In genomic region chr12:70242695-70243509, GRCh38 we compare ENCODE assay signal across 1 cellular context.
TF ChIP-seq lines count a peak whose summit lies in the region.

Gene CNOT2, plus strand, starts transcription at chr12:70243433. Its CDS starts 34,794 bp downstream, at chr12:70278227.

TF ChIP-seq in K562, 482 proteins besides CTCF, POLR2A, EP300 and RAD21 (continued from another document and continues in another):
- TF ChIP-seq ZNF511 (CRISPR knock-in tag; IDR thresholded peaks at IDR 0.05) (peak; percentile 77; the same call in 1 of the 2 replicates), JUND (IDR thresholded peaks at IDR 0.05; ENCODE audit: borderline replicate concordance, low read depth, low read length) (peak; percentile 82), JUND (tag; IDR thresholded peaks at IDR 0.05; ENCODE audit: borderline replicate concordance, low read depth, low read length) (peak; percentile 60; the same call in 1 of the 3 replicates), NR2C1 (IDR thresholded peaks at IDR 0.05) (peak; percentile 99), NR2C1 (tag; IDR thresholded peaks at IDR 0.05) (peak; percentile 100), ZNF778 (CRISPR knock-in tag; IDR thresholded peaks at IDR 0.05) (no peak), TBP (optimal IDR thresholded peaks at IDR 0.05; ENCODE audit: low read depth, low read length) (peak; percentile 59), ZNF197 (CRISPR knock-in tag; IDR thresholded peaks at IDR 0.05; ENCODE audit: low read depth) (0 out of 2 replicates have a peak, but pooled peaks have one; percentile 38), RFX7 (CRISPR knock-in tag; IDR thresholded peaks at IDR 0.05) (no peak), POLR2AphosphoS2 (IDR thresholded peaks at IDR 0.05; ENCODE audit: low read length) (no peak), SIX5 (IDR thresholded peaks at IDR 0.05; ENCODE audit: borderline replicate concordance in 1 of 2, insufficient read depth in 1 of 2, low read depth in 1 of 2, low read length in 2 of 2) (peak in 1 of 2 experiments; percentile 27; a peak in 1 of 4 replicates), CHD7 (IDR thresholded peaks at IDR 0.05; ENCODE audit: low read depth, low read length) (no peak), ZNF232 (CRISPR knock-in tag; IDR thresholded peaks at IDR 0.05) (no peak), ZNF175 (CRISPR knock-in tag; IDR thresholded peaks at IDR 0.05; ENCODE audit: low read depth) (0 out of 2 replicates have a peak, but pooled peaks have one; percentile 65), HOMEZ (CRISPR knock-in tag; IDR thresholded peaks at IDR 0.05) (no peak), BRD9 (IDR thresholded peaks at IDR 0.05; ENCODE audit: low read depth, partially characterized antibody) (peak; percentile 74), POU5F1 (IDR thresholded peaks at IDR 0.05; ENCODE audit: borderline replicate concordance, low read depth, low read length, partially characterized antibody) (peak; percentile 26), THAP12 (CRISPR knock-in tag; IDR thresholded peaks at IDR 0.05) (no peak), MAFF (IDR thresholded peaks at IDR 0.05; ENCODE audit: low read length) (no peak), POLR3G (IDR thresholded peaks at IDR 0.05; ENCODE audit: extremely low read depth, insufficient read length, insufficient replicate concordance) (no peak), HCFC1 (IDR thresholded peaks at IDR 0.05; ENCODE audit: low read depth, low read length) (peak; percentile 82), HDAC6 (IDR thresholded peaks at IDR 0.05; ENCODE audit: low read depth, low read length) (no peak), TAF9B (IDR thresholded peaks at IDR 0.05; ENCODE audit: partially characterized antibody) (peak; percentile 81), YY1 (IDR thresholded peaks at IDR 0.05; ENCODE audit: borderline replicate concordance in 1 of 3, control insufficient read depth in 1 of 3, extremely low read depth in 1 of 3, insufficient read depth in 3 of 3, insufficient read length in 1 of 3, insufficient replicate concordance in 2 of 3, low read depth in 1 of 3, low read length in 2 of 3) (peak; percentile 78 to 96 (median 95)), E4F1 (CRISPR knock-in tag; IDR thresholded peaks at IDR 0.05; ENCODE audit: borderline replicate concordance) (0 out of 2 replicates have a peak, but pooled peaks have one; percentile 20), U2AF1 (optimal IDR thresholded peaks at IDR 0.05; ENCODE audit: low read depth, low read length) (no peak), DMBX1 (CRISPR knock-in tag; IDR thresholded peaks at IDR 0.05; ENCODE audit: borderline replicate concordance) (no peak), GATA2 (CRISPR knock-in tag; IDR thresholded peaks at IDR 0.05) (no peak), RFX5 (IDR thresholded peaks at IDR 0.05; ENCODE audit: low read depth, low read length) (no peak), HES1 (IDR thresholded peaks at IDR 0.05; ENCODE audit: low read depth) (no peak), KDM5B (IDR thresholded peaks at IDR 0.05; ENCODE audit: insufficient replicate concordance, low read depth, low read length) (peak; percentile 83), ZNF583 (CRISPR knock-in tag; IDR thresholded peaks at IDR 0.05) (no peak)
